Comparison of ENCODE assay signal across 1 cellular context in the genomic region with DNA sequence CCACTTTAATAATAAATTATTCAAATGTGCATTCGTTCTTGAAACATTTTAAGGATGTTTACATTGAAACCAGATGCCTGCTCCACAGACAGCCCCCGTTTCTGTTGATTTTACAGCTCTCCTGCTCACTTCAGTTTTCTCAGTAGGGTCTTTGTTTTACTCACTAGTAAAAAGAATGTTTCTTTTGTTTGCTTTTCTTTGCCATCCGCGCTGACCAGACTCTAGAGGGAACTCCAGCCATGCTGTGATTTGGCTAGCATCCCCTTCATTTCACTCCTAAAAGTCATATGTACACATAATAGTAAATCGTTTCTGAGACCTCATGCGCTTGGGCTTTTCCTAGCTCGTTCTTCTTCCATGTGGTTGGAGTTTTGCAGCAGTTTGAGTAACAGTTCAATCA.
TF ChIP-seq lines count a peak whose summit lies in the region.

No MANE protein-coding gene starts in this region.

TF ChIP-seq in HEK293, 187 proteins besides CTCF, POLR2A, EP300 and RAD21 (continued from another document):
- TF ChIP-seq ELK4 (IDR thresholded peaks at IDR 0.05; ENCODE audit: borderline replicate concordance, low read depth, low read length): no peak
- peak; percentile 80 for TF ChIP-seq FEZF1 (tag by site-specific recombination; IDR thresholded peaks at IDR 0.05)
- TF ChIP-seq ZNF529 (tag by site-specific recombination; IDR thresholded peaks at IDR 0.05; ENCODE audit: insufficient replicate concordance): no peak
- no peak for TF ChIP-seq SCRT2 (tag by site-specific recombination; IDR thresholded peaks at IDR 0.05)
- 0 out of 2 replicates have a peak, but pooled peaks have one; percentile 44 for TF ChIP-seq ZNF561 (tag by site-specific recombination; IDR thresholded peaks at IDR 0.05; ENCODE audit: borderline replicate concordance)
- TF ChIP-seq GFI1B (tag by site-specific recombination; IDR thresholded peaks at IDR 0.05): no peak
- no peak for TF ChIP-seq ZBTB10 (tag by site-specific recombination; IDR thresholded peaks at IDR 0.05)
